ENCODE assay signal across 1 cellular context in the genomic region with DNA sequence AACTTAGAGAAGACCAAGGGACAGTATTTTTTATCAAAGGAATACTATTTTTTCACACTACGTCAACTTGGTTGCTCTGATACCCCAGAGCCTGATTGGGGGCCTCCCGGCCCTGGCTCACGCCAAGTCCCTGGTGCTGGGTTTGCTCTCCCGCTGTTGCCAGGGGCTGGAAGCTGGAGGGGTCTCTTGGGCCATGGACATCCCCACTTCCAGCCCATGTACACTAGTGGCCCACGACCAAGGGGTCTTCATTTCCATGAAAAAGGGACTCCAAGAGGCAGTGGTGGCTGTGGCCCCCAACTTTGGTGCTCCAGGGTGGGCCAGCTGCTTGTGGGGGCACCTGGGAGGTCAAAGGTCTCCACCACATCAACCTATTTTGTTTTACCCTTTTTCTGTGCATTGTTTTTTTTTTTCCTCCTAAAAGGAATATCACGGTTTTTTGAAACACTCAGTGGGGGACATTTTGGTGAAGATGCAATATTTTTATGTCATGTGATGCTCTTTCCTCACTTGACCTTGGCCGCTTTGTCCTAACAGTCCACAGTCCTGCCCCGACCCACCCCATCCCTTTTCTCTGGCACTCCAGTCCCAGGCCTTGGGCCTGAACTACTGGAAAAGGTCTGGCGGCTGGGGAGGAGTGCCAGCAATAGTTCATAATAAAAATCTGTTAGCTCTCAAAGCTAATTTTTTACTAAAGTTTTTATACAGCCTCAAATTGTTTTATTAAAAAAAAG.
TF ChIP-seq lines count a peak whose summit lies in the region.

No MANE protein-coding gene starts in this region.

TF ChIP-seq in liver, 16 proteins besides CTCF, POLR2A, EP300 and RAD21 (continued from another document):
- TF ChIP-seq HNF4G (IDR thresholded peaks at IDR 0.05) (peak; percentile 62), SP1 (IDR thresholded peaks at IDR 0.05) (no peak), GABPA (IDR thresholded peaks at IDR 0.05 in 1 of 2, conservative IDR thresholded peaks at IDR 0.05 in 1 of 2) (no peak), NR2F2 (IDR thresholded peaks at IDR 0.05) (no peak), EGR1 (IDR thresholded peaks at IDR 0.05; ENCODE audit: low read depth in 2 of 2) (no peak), YY1 (IDR thresholded peaks at IDR 0.05) (peak; percentile 56)
- TF ChIP-seq, protein P1, sequence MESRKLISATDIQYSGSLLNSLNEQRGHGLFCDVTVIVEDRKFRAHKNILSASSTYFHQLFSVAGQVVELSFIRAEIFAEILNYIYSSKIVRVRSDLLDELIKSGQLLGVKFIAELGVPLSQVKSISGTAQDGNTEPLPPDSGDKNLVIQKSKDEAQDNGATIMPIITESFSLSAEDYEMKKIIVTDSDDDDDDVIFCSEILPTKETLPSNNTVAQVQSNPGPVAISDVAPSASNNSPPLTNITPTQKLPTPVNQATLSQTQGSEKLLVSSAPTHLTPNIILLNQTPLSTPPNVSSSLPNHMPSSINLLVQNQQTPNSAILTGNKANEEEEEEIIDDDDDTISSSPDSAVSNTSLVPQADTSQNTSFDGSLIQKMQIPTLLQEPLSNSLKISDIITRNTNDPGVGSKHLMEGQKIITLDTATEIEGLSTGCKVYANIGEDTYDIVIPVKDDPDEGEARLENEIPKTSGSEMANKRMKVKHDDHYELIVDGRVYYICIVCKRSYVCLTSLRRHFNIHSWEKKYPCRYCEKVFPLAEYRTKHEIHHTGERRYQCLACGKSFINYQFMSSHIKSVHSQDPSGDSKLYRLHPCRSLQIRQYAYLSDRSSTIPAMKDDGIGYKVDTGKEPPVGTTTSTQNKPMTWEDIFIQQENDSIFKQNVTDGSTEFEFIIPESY (IDR thresholded peaks at IDR 0.05): peak; percentile 26
TF ChIP-seq in liver: peak in this region for 6.
